1 cellular context compared by ENCODE assay signal in the genomic region with DNA sequence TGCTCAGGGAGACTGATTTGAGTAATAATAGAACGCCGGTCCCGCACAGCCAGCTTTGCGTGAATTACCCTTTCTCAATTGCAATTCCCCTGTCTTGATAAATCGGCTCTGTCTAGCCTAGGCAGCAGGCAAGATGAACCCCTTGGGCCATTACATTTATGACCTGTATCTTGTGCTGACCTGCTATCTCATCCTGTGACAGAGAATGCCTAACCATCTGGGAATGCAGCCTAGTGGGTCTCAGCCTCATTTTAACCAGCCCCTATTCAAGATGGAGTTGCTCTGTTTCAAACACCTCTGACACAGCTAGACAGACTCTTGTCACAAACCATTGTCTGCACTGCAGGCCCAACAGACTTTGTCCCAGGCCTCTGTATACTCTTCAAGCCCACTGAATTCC.
TF ChIP-seq lines count a peak whose summit lies in the region.

No MANE protein-coding gene starts in this region.

TF ChIP-seq in K562, 482 proteins besides CTCF, POLR2A, EP300 and RAD21 (continued from another document):
- TF ChIP-seq ZMIZ1 (IDR thresholded peaks at IDR 0.05; ENCODE audit: low read depth in 2 of 2, low read length in 2 of 2) (no peak), BACH1 (tag; IDR thresholded peaks at IDR 0.05) (no peak), KDM1A (IDR thresholded peaks at IDR 0.05) (no peak)
